1 cellular context compared by ENCODE assay signal in the genomic region with DNA sequence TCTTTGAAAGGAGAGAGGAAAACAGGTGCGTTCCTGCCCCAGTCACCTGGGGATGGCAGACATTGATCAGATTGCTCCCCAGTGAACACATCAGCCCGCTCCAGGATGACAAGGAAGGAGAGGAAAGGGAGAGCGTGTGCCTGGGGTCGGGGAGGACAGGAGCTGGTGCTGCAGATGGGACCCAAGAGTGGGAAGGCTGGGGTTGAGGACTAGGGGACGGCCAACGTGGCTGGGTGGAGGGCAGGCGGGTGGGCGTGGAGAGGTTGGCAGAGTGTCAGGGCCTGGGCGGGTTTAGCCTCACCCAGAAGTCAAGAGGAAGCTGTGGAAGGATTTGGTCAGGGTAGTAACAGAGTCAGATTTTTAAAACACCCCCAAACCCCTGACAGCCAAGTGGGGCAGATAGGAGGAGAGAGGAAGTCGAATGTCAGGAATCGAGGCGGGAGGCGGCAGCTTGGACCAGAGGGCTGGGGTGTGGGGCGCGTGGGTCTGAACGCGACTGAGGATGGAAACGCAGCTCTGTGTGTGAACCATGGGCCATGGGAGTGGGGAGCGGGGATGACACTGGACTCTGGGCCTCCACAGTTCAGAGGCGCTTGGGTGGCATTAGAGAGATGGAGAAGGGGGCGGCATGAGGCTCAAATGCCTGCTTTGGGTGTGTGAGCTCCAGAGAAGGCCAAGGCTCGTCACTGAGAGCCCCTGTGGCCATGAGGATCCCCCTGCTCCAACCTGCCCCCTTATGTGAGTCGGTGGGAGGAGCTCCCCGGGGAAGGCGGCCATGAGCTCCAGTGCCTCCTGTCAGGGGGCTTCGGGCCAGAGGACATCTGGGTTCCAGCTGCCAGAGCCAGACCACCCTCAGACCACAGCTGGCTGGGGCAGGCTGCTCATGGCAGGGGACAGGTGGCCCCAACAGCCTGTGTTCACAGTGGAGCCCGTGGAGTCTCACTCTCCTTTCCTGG.
A peak's percentile ranks its signal among the peaks of the same experiment; 100 is the strongest.
TF ChIP-seq lines count a peak whose summit lies in the region.

No MANE protein-coding gene starts in this region.

TF ChIP-seq in K562, 482 proteins besides CTCF, POLR2A, EP300 and RAD21:
- TF ChIP-seq RFX7 (CRISPR knock-in tag; IDR thresholded peaks at IDR 0.05): no peak
- no peak for TF ChIP-seq POLR2AphosphoS5 (IDR thresholded peaks at IDR 0.05; ENCODE audit: control insufficient read depth, insufficient read depth, low read depth, low read length)
- TF ChIP-seq, protein P1, sequence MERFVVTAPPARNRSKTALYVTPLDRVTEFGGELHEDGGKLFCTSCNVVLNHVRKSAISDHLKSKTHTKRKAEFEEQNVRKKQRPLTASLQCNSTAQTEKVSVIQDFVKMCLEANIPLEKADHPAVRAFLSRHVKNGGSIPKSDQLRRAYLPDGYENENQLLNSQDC (CRISPR knock-in tag; IDR thresholded peaks at IDR 0.05): no peak
- no peak for TF ChIP-seq OTX1 (CRISPR knock-in tag; IDR thresholded peaks at IDR 0.05)
- TF ChIP-seq, protein P2, sequence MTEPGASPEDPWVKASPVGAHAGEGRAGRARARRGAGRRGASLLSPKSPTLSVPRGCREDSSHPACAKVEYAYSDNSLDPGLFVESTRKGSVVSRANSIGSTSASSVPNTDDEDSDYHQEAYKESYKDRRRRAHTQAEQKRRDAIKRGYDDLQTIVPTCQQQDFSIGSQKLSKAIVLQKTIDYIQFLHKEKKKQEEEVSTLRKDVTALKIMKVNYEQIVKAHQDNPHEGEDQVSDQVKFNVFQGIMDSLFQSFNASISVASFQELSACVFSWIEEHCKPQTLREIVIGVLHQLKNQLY (CRISPR knock-in tag; conservative IDR thresholded peaks at IDR 0.05): 0 out of 4 replicates have a peak, but pooled peaks of 1 of the 2 experiments have one; percentile 13
- no peak for TF ChIP-seq ZNF717 (CRISPR knock-in tag; IDR thresholded peaks at IDR 0.05)
- no peak for TF ChIP-seq PHTF2 (CRISPR knock-in tag; IDR thresholded peaks at IDR 0.05)
TF ChIP-seq in K562: peak in this region for 1.
